21 cellular contexts compared by ENCODE assay signal in genomic region chr11:132049205-132049604, GRCh38.
DNase-seq lines count a peak whose midpoint lies in the region; ATAC-seq, FAIRE-seq and TF ChIP-seq lines count a peak whose summit lies in the region.
"Had no signal": no experiment of that assay in that cellular context is flagged by ENCODE, and none has a peak within 500 bp of the region (broad histone marks: within the 10 kb centered on the region; RNA-seq: fewer than 3 reads in every experiment).

No MANE protein-coding gene starts in this region.

- no peak for TF ChIP-seq CTCF in IMR-90 (conservative IDR thresholded peaks at IDR 0.05; ENCODE audit: low read depth, low read length)
- TF ChIP-seq CTCF in kidney (IDR thresholded peaks at IDR 0.05; ENCODE audit: borderline replicate concordance, extremely low read depth, insufficient read depth) = no peak

- no peak for ATAC-seq in IMR-90 (ENCODE audit: low read depth)
- ATAC-seq in GM19328 (IDR thresholded peaks at IDR 0.05; ENCODE audit: unreplicated experiment) = no peak
- no peak for ATAC-seq in stimulated activated naive CD8-positive, alpha-beta T cell treated with anti-CD3 and anti-CD28 coated beads, Interleukin-15, amount 100 ng/mL, for 72 hours
- ATAC-seq: CD8-positive, alpha-beta T cell; HCT116 had no signal

- H3K18ac ChIP-seq in IMR-90 (ENCODE audit: low read depth, low read length) = no peak overlapping the region
- peak overlapping the region; percentile 15 for H3K18ac ChIP-seq in neuronal stem cell (ENCODE audit: low read length)

- H3K79me1 ChIP-seq in IMR-90 (ENCODE audit: low read depth in 1 of 2, low read length in 2 of 2) (peaks cover 5 to 44% of the 10 kb centered on the region in 2 experiments; a peak in 3 of 4 replicates), neuronal stem cell (ENCODE audit: low read depth, low read length) (no peaks in the 10 kb centered on the region)

- no peak for DNase-seq in IMR-90
- DNase-seq in kidney = peak; percentile 71
- no peak for DNase-seq in neuronal stem cell (ENCODE audit: low spot score)
- DNase-seq in SIG-M5 treated with dmso at 0.1 percent for 504 hours (lab: John Stamatoyannopoulos, UW; ENCODE audit: unreplicated experiment) = no peak
- no peak for DNase-seq in stimulated activated naive CD8-positive, alpha-beta T cell treated with anti-CD3 and anti-CD28 coated beads, Interleukin-15, amount 100 ng/mL, for 72 hours
- DNase-seq: Caco-2; CD4-positive, CD25-positive, alpha-beta regulatory T cell; CD8-positive, alpha-beta T cell; DMS153; DND-41; GM23248; H9 had no signal

- H3K14ac ChIP-seq in IMR-90 (replicated peaks; ENCODE audit: low read depth, low read length) = no peak overlapping the region; the same call in 1 of the 2 replicates
- peak overlapping the region; percentile 25 for H3K14ac ChIP-seq in neuronal stem cell (ENCODE audit: low read length)

- no peaks in the 10 kb centered on the region for H3K9me3 Mint-ChIP-seq in stimulated activated naive CD8-positive, alpha-beta T cell treated with anti-CD3 and anti-CD28 coated beads, Interleukin-15, amount 100 ng/mL, for 72 hours
- H3K9me3 Mint-ChIP-seq: H9 had no signal

- POLR2A ChIA-PET in IMR-90 (lab: Charles Lee; ENCODE audit: unreplicated experiment) = no interaction called here

- no peak overlapping the region for H3K27ac ChIP-seq in IMR-90 (ENCODE audit: insufficient read depth, low read length)
- no peak overlapping the region for H3K27ac ChIP-seq in kidney (ENCODE audit: low read depth in 2 of 2, low read length in 2 of 2)
- H3K27ac ChIP-seq in neuronal stem cell (replicated peaks; ENCODE audit: low read length) = no peak overlapping the region
- H3K27ac ChIP-seq: 22Rv1, BLaER1, C4-2B, GM23248 had no signal

- no peaks in the 10 kb centered on the region for H3K27me3 Mint-ChIP-seq in stimulated activated naive CD8-positive, alpha-beta T cell treated with anti-CD3 and anti-CD28 coated beads, Interleukin-15, amount 100 ng/mL, for 72 hours
- H3K27me3 Mint-ChIP-seq: B cell had no signal

- no TSS peak for BruUV-seq in IMR-90 (replicated peaks; lab: Mats Ljungman, UMichigan)

- H4K91ac ChIP-seq in IMR-90 (ENCODE audit: insufficient read depth, low read depth, low read length) = peak overlapping the region; percentile 57
- H4K91ac ChIP-seq in neuronal stem cell (ENCODE audit: low read depth, low read length, poor library complexity) = no peak overlapping the region

- CTCF ChIA-PET in IMR-90 (lab: Yijun Ruan, JAX) = interaction anchor here (0.5 kb wide), 1 partner anchor 78 kb away, joined by 5 read pairs; no protein-coding TSS in a partner anchor

- no peak for TF ChIP-seq RAD21 in IMR-90 (IDR thresholded peaks at IDR 0.05; ENCODE audit: low read length)

- H3K4me1 ChIP-seq in IMR-90 (ENCODE audit: control insufficient read depth, insufficient read depth, low read length) (peaks cover 21% of the 10 kb centered on the region), kidney (ENCODE audit: control insufficient read depth in 1 of 2, insufficient read depth in 1 of 2, low read depth in 1 of 2, low read length in 2 of 2) (no peaks in the 10 kb centered on the region), neuronal stem cell (ENCODE audit: control insufficient read depth in 2 of 2, insufficient read depth in 1 of 2, low read depth in 1 of 2, low read length in 2 of 2) (peaks cover 0 to 5% of the 10 kb centered on the region in 2 donors)
- H3K4me1 ChIP-seq: BLaER1, Caco-2 had no signal

- no peaks in the 10 kb centered on the region for H3K4me1 Mint-ChIP-seq in stimulated activated naive CD8-positive, alpha-beta T cell treated with anti-CD3 and anti-CD28 coated beads, Interleukin-15, amount 100 ng/mL, for 72 hours
- H3K4me1 Mint-ChIP-seq: B cell; CD4-positive, CD25-positive, alpha-beta regulatory T cell had no signal

- H4K5ac ChIP-seq in IMR-90 (ENCODE audit: low read depth, low read length) = no peak overlapping the region

- no peak overlapping the region for H3K56ac ChIP-seq in IMR-90 (ENCODE audit: extremely low read depth, insufficient read depth, low read length)

- no peak overlapping the region for H2AK9ac ChIP-seq in IMR-90 (replicated peaks; ENCODE audit: low read depth, low read length, poor library complexity)

- H4K20me1 ChIP-seq in IMR-90 (ENCODE audit: insufficient read depth, low read length) = no peaks in the 10 kb centered on the region
- H4K20me1 ChIP-seq: BLaER1 had no signal

- H2BK5ac ChIP-seq in IMR-90 (ENCODE audit: low read depth, low read length, poor library complexity, severe bottlenecking) = no peak overlapping the region
- no peak overlapping the region for H2BK5ac ChIP-seq in neuronal stem cell (ENCODE audit: low read length)

- H3K9me1 ChIP-seq in IMR-90 (ENCODE audit: insufficient read depth, low read length) = peaks cover 17% of the 10 kb centered on the region

- no peak overlapping the region for H2AFZ ChIP-seq in IMR-90 (replicated peaks; ENCODE audit: low read length, poor library complexity)
- no peak overlapping the region for H2AFZ ChIP-seq in neuronal stem cell (ENCODE audit: low read length)
- H2AFZ ChIP-seq: GM23248 had no signal

- H3K4me2 ChIP-seq in IMR-90 (ENCODE audit: low read depth, low read length) = no peak overlapping the region
- H3K4me2 ChIP-seq in neuronal stem cell (ENCODE audit: insufficient read depth, low read length, poor library complexity, severe bottlenecking) = no peak overlapping the region
- H3K4me2 ChIP-seq: BLaER1 had no signal

- no peak overlapping the region for H2BK15ac ChIP-seq in IMR-90 (ENCODE audit: low read depth, low read length)
- H2BK15ac ChIP-seq in neuronal stem cell (ENCODE audit: low read length) = no peak overlapping the region

- H3K27ac Mint-ChIP-seq in stimulated activated naive CD8-positive, alpha-beta T cell treated with anti-CD3 and anti-CD28 coated beads, Interleukin-15, amount 100 ng/mL, for 72 hours = no peak overlapping the region
- H3K27ac Mint-ChIP-seq: B cell; CD4-positive, CD25-positive, alpha-beta regulatory T cell; CD8-positive, alpha-beta T cell had no signal

- dilution Hi-C loops in IMR-90 (cut with HindIII; ENCODE audit: low sequenced_read_pairs, unreplicated experiment) = no loop called here

- no peak overlapping the region for H3K4me3 ChIP-seq in IMR-90 (ENCODE audit: insufficient read depth, low read depth, low read length)
- H3K4me3 ChIP-seq in kidney (ENCODE audit: low read length in 2 of 2) = no peak overlapping the region
- no peak overlapping the region for H3K4me3 ChIP-seq in neuronal stem cell (ENCODE audit: low read length in 2 of 2)
- H3K4me3 ChIP-seq: BLaER1, GM23248 had no signal

- H2AK5ac ChIP-seq in IMR-90 (ENCODE audit: low read depth, low read length) = peak overlapping the region; percentile 46
- peak overlapping the region; percentile 53 for H2AK5ac ChIP-seq in neuronal stem cell (ENCODE audit: low read depth, low read length)

- in situ Hi-C loops in IMR-90 (cut with MboI; ENCODE audit: low sequenced_read_pairs) = no loop called here

- H2BK20ac ChIP-seq in IMR-90 (ENCODE audit: low read depth, low read length) = peak overlapping the region; percentile 47; the same call in 1 of the 2 replicates

- intact Hi-C loops in IMR-90 (cut with micrococcal nuclease) = no loop called here
- intact Hi-C loops in kidney (cut with DNase I) = no loop called here

- no peaks in the 10 kb centered on the region for H3K36me3 ChIP-seq in IMR-90 (ENCODE audit: control insufficient read depth, insufficient read depth, low read length)
- H3K36me3 ChIP-seq in kidney (ENCODE audit: control insufficient read depth in 1 of 2, insufficient read depth in 2 of 2, low read length in 2 of 2) = no peaks in the 10 kb centered on the region
- H3K36me3 ChIP-seq in neuronal stem cell (replicated peaks in 1 of 2; ENCODE audit: control insufficient read depth in 2 of 2, insufficient read depth in 2 of 2, low read length in 2 of 2) = no peaks in the 10 kb centered on the region
- H3K36me3 ChIP-seq: BLaER1 had no signal

- no peak for FAIRE-seq in kidney (lab: Jason Lieb, UNC)
- FAIRE-seq: A204.1, G401.6, GM12892 had no signal

- H3K9ac ChIP-seq in IMR-90 (ENCODE audit: low read depth, low read length) (no peak overlapping the region), kidney (ENCODE audit: low read length in 2 of 2) (no peak overlapping the region), neuronal stem cell (ENCODE audit: low read depth, low read length, poor library complexity) (no peak overlapping the region)
- H3K9ac ChIP-seq: BLaER1, GM23248 had no signal

- no peaks in the 10 kb centered on the region for H3K27me3 ChIP-seq in IMR-90 (ENCODE audit: control insufficient read depth, insufficient read depth, low read length)
- H3K27me3 ChIP-seq in neuronal stem cell (ENCODE audit: control insufficient read depth in 3 of 3, insufficient read depth in 3 of 3, low read depth in 1 of 3, low read length in 3 of 3) = no peaks in the 10 kb centered on the region
- H3K27me3 ChIP-seq: BLaER1 had no signal

- H2BK120ac ChIP-seq in IMR-90 (ENCODE audit: low read depth, low read length) = 0 out of 2 replicates have a peak overlapping the region, but pooled peaks have one; percentile 30
- H2BK120ac ChIP-seq in neuronal stem cell (ENCODE audit: low read depth, low read length) = no peak overlapping the region

- no peak for TF ChIP-seq POLR2A in IMR-90 (IDR thresholded peaks at IDR 0.05; ENCODE audit: low read depth, low read length)

- H3K23ac ChIP-seq in IMR-90 (ENCODE audit: low read depth, low read length) = no peak overlapping the region
- no peak overlapping the region for H3K23ac ChIP-seq in neuronal stem cell (ENCODE audit: low read depth, low read length, poor library complexity)

- H3K4ac ChIP-seq in IMR-90 (ENCODE audit: low read depth, low read length) = peak overlapping the region; percentile 46; the same call in 1 of the 2 replicates
- H3K4ac ChIP-seq in neuronal stem cell (ENCODE audit: low read length) = no peak overlapping the region

- H3K4me3 Mint-ChIP-seq in stimulated activated naive CD8-positive, alpha-beta T cell treated with anti-CD3 and anti-CD28 coated beads, Interleukin-15, amount 100 ng/mL, for 72 hours = no peak overlapping the region
- H3K4me3 Mint-ChIP-seq: B cell; CD4-positive, CD25-positive, alpha-beta regulatory T cell; CD8-positive, alpha-beta T cell; H9 had no signal

- no peak overlapping the region for H2BK12ac ChIP-seq in neuronal stem cell (ENCODE audit: low read length)

- no peaks in the 10 kb centered on the region for H3K9me3 ChIP-seq in IMR-90 (ENCODE audit: control insufficient read depth, insufficient read depth, low read length)
- H3K9me3 ChIP-seq in kidney (ENCODE audit: control insufficient read depth in 1 of 2, low read length in 2 of 2) = no peaks in the 10 kb centered on the region
- H3K9me3 ChIP-seq in neuronal stem cell (replicated peaks in 1 of 2; ENCODE audit: control insufficient read depth in 2 of 2, insufficient read depth in 1 of 2, low read depth in 1 of 2, low read length in 2 of 2) = no peaks in the 10 kb centered on the region
- H3K9me3 ChIP-seq: BLaER1, Caco-2 had no signal

- H4K8ac ChIP-seq in IMR-90 (ENCODE audit: low read depth in 2 of 2, low read length in 2 of 2) (no peak overlapping the region; a peak in 1 of 4 replicates), neuronal stem cell (ENCODE audit: low read depth, low read length) (no peak overlapping the region)

- WGBS in IMR-90 (ENCODE audit: extremely low coverage in 2 of 2, insufficient read length in 1 of 2), 2 experiments = no CpG with 5 or more reads among the region's 4 CpGs
- no CpG with 5 or more reads among the region's 4 CpGs for WGBS in neuronal stem cell (ENCODE audit: extremely low coverage in 2 of 2, insufficient read length in 2 of 2, insufficient replicate concordance in 1 of 2), 2 donors
